ENCODE assay signal across 8 cellular contexts in the genomic region with DNA sequence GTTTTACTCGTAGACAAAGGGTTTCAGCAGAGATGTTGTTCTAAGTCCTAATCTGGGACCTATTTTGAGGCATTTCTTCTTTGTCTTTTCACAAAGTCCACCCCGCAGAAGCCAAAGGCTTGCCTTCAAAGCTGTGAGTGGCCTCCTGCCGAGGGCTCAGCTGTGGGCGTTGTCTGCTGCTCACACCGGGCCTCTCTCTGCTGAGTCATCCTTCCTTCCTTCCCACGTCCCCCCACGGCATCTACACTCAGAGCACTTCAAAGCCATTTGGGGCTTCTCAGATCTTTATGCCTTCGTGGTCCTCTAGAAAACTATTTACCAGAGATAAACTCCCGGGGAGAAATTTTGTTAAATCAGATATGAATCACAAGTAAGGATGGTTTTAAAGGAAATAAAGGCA.
DNase-seq lines count a peak whose midpoint lies in the region; TF ChIP-seq lines count a peak whose summit lies in the region.

No MANE protein-coding gene starts in this region.

- peak overlapping the region in 1 of 3 experiments; percentile 26; a peak in 2 of 7 replicates for H3K27ac Mint-ChIP-seq in H9

- H2AK5ac ChIP-seq in H9 (ENCODE audit: insufficient read length, low read length), result no peak overlapping the region

- H3K9me3 ChIP-seq in H9 (ENCODE audit: control insufficient read depth, low read depth, low read length) (no peaks in the 10 kb centered on the region), tibial nerve (no peaks in the 10 kb centered on the region), BE2C (no peaks in the 10 kb centered on the region)

- WGBS in H9 (ENCODE audit: extremely low coverage, insufficient read length, low lambda C conversion rate), result no CpG with 5 or more reads among the region's 9 CpGs
- WGBS in tibial nerve, 2 donors, result 31 to 38% methylated on average over 9 of the region's 9 CpGs

- H2BK20ac ChIP-seq in H9 (ENCODE audit: low read depth, low read length, poor library complexity, severe bottlenecking), result no peak overlapping the region

- H2BK15ac ChIP-seq in H9 (ENCODE audit: low read depth, low read length), result no peak overlapping the region

- H3K27me3 ChIP-seq in H9 (ENCODE audit: insufficient read depth, low read length) (no peaks in the 10 kb centered on the region), tibial nerve (no peaks in the 10 kb centered on the region), BE2C (no peaks in the 10 kb centered on the region)

- no peaks in the 10 kb centered on the region for H3K23me2 ChIP-seq in H9 (ENCODE audit: insufficient read length, low read depth, low read length, poor library complexity, severe bottlenecking)

- peaks cover 45 to 50% of the 10 kb centered on the region in 2 experiments for H3K4me1 Mint-ChIP-seq in H9

- no peaks in the 10 kb centered on the region for H3K27me3 Mint-ChIP-seq in H9 (ENCODE audit: low read depth)

- DNase-seq in EH (ENCODE audit: low read depth), result peak; percentile 81
- DNase-seq in H9, result peak; percentile 76
- DNase-seq in NCI-H69 (lab: John Stamatoyannopoulos, UW), result peak; percentile 90
- DNase-seq in activated CD8-positive, alpha-beta memory T cell treated with anti-CD3 and anti-CD28 coated beads for 1 hour (ENCODE audit: extremely low read depth in 1 of 2, low read depth in 1 of 2), result peak; percentile 3 to 34
- peak; percentile 23 for DNase-seq in fibroblast of peridontal ligament (ENCODE audit: extremely low read depth)
- DNase-seq in stimulated activated CD4-positive, alpha-beta T cell treated with anti-CD3 and anti-CD28 coated beads, Interleukin-2, amount 100 ng/mL, for 4 hours (ENCODE audit: low read depth), result peak; percentile 65
- no peak for DNase-seq in tibial nerve (ENCODE audit: low spot score in 2 of 2)
- DNase-seq in BE2C, result no peak

- no peaks in the 10 kb centered on the region for H4K20me1 ChIP-seq in H9 (ENCODE audit: control insufficient read depth, insufficient read depth, insufficient read length)

- no peak for TF ChIP-seq EP300 in tibial nerve (IDR thresholded peaks at IDR 0.05)

- H4K5ac ChIP-seq in H9 (ENCODE audit: insufficient read length, low read depth, low read length), result no peak overlapping the region

- H3K56ac ChIP-seq in H9 (ENCODE audit: insufficient read length, low read depth, low read length), result no peak overlapping the region

- H3K4me2 ChIP-seq in H9 (ENCODE audit: insufficient read depth, insufficient read length, low read length), result no peak overlapping the region

- H3K36me3 ChIP-seq in tibial nerve, result no peaks in the 10 kb centered on the region
- no peaks in the 10 kb centered on the region for H3K36me3 ChIP-seq in BE2C

- H2BK5ac ChIP-seq in H9 (ENCODE audit: insufficient read length, low read length), result no peak overlapping the region

- no peak overlapping the region for H3K4ac ChIP-seq in H9 (ENCODE audit: low read depth, low read length)

- no peak for TF ChIP-seq POLR2A in tibial nerve (IDR thresholded peaks at IDR 0.05)

- no peak overlapping the region for H3K4me3 Mint-ChIP-seq in H9

- no peak overlapping the region for H4K91ac ChIP-seq in H9 (ENCODE audit: insufficient read length, low read depth, low read length)

- no peaks in the 10 kb centered on the region for H3K79me2 ChIP-seq in H9 (ENCODE audit: insufficient read depth, low read length)

- H3K14ac ChIP-seq in H9 (ENCODE audit: insufficient read depth, low read length), result no peak overlapping the region

- no peak overlapping the region for H4K8ac ChIP-seq in H9 (replicated peaks; ENCODE audit: insufficient read length, low read depth, low read length)

- H2BK12ac ChIP-seq in H9 (ENCODE audit: insufficient read length, low read depth, low read length), result no peak overlapping the region

- no peak overlapping the region for H3K23ac ChIP-seq in H9 (ENCODE audit: insufficient read length, low read depth, low read length)

- H3K18ac ChIP-seq in H9 (ENCODE audit: insufficient read length, low read depth, low read length), result no peak overlapping the region

- H3K4me3 ChIP-seq in tibial nerve (no peak overlapping the region), BE2C (ENCODE audit: low read depth, low read length) (no peak overlapping the region)

- H3K36me3 Mint-ChIP-seq in H9 (ENCODE audit: insufficient read depth in 1 of 3, low read depth in 3 of 3), result no peaks in the 10 kb centered on the region

- no peak overlapping the region for H2BK120ac ChIP-seq in H9 (ENCODE audit: low read depth, low read length, poor library complexity, severe bottlenecking)

- H3K9ac ChIP-seq in H9 (ENCODE audit: extremely low read depth, insufficient read length, low read length), result no peak overlapping the region

- H3K27ac ChIP-seq in H9 (ENCODE audit: insufficient read length, low read depth, low read length) (no peak overlapping the region), tibial nerve (no peak overlapping the region)

- H3K4me1 ChIP-seq in H9 (ENCODE audit: insufficient read depth, low read length), result peaks cover 7% of the 10 kb centered on the region; the same call in 1 of the 2 replicates
- H3K4me1 ChIP-seq in tibial nerve, result peaks cover 0 to 20% (median 0%) of the 10 kb centered on the region in 4 donors
- peaks cover 12% of the 10 kb centered on the region for H3K4me1 ChIP-seq in BE2C

- H3T11ph ChIP-seq in H9 (ENCODE audit: low read length), result no peak overlapping the region

- no peaks in the 10 kb centered on the region; a peak in 1 of 5 replicates for H3K9me3 Mint-ChIP-seq in H9

- TF ChIP-seq CTCF in H9 (conservative IDR thresholded peaks at IDR 0.05) (no peak), tibial nerve (IDR thresholded peaks at IDR 0.05) (no peak), BE2C (IDR thresholded peaks at IDR 0.05; ENCODE audit: low read depth, low read length) (no peak)

- H2AFZ ChIP-seq in H9 (ENCODE audit: low read length), result no peak overlapping the region

- H3K79me1 ChIP-seq in H9 (ENCODE audit: insufficient read depth, low read depth, low read length, poor library complexity, severe bottlenecking), result no peaks in the 10 kb centered on the region

Comparison
In these comparisons a context has a peak if more than half of its experiments do, and no peak if none do; other contexts are left out.
1. DNase-seq: peak in EH (single experiment), H9 (single experiment), NCI-H69 (single experiment), activated CD8-positive, alpha-beta memory T cell treated with anti-CD3 and anti-CD28 coated beads for 1 hour (2 of 2), fibroblast of peridontal ligament (single experiment) and stimulated activated CD4-positive, alpha-beta T cell treated with anti-CD3 and anti-CD28 coated beads, Interleukin-2, amount 100 ng/mL, for 4 hours (single experiment); none in tibial nerve (0 of 2) and BE2C (single experiment).